In genomic region chr20:17499041-17499440, GRCh38 we compare ENCODE assay signal across 23 cellular contexts. TPM values are rescaled to one million over a fixed set of nuclear protein-coding genes. Genes with fewer than 3 reads are reported as not detected.
DNase-seq lines count a peak whose midpoint lies in the region; ATAC-seq and TF ChIP-seq lines count a peak whose summit lies in the region.
"Had no signal": no experiment of that assay in that cellular context is flagged by ENCODE, and none has a peak within 500 bp of the region (broad histone marks: within the 10 kb centered on the region; RNA-seq: fewer than 3 reads in every experiment).

No MANE protein-coding gene starts in this region.

- POLR2A ChIA-PET in SK-N-SH (lab: Yijun Ruan, JAX): no interaction called here

- no peaks in the 10 kb centered on the region for H3K4me1 ChIP-seq in SK-N-SH (ENCODE audit: control insufficient read depth in 1 of 2, insufficient read depth in 2 of 2, low read depth in 1 of 2, low read length in 1 of 2)
- H3K4me1 ChIP-seq: adrenal gland, neural progenitor cell, testis had no signal

- H3K9me3 ChIP-seq in SK-N-SH (no peaks in the 10 kb centered on the region), MG63 (no peaks in the 10 kb centered on the region)
- H3K9me3 ChIP-seq: adrenal gland, mucosa of descending colon, testis had no signal

- no peak overlapping the region for H2AFZ ChIP-seq in SK-N-SH (ENCODE audit: low read depth)
- H2AFZ ChIP-seq: neural progenitor cell had no signal

- no peak overlapping the region for H3K4me3 ChIP-seq in SK-N-SH (ENCODE audit: low read depth in 2 of 2, low read length in 1 of 2)
- no peak overlapping the region for H3K4me3 ChIP-seq in MG63
- H3K4me3 ChIP-seq: adrenal gland, mucosa of descending colon, neural progenitor cell, testis had no signal

- H3K36me3 ChIP-seq in SK-N-SH (replicated peaks in 1 of 2; ENCODE audit: control insufficient read depth in 1 of 2, insufficient read depth in 2 of 2, low read length in 1 of 2) (no peaks in the 10 kb centered on the region), MG63 (no peaks in the 10 kb centered on the region)
- H3K36me3 ChIP-seq: adrenal gland, neural progenitor cell had no signal

- DNase-seq in SK-N-SH (no peak), astrocyte of the hippocampus (ENCODE audit: low read depth, low spot score) (peak; percentile 21), hepatic stellate cell (ENCODE audit: low spot score) (peak; percentile 24), NCI-H345 (lab: John Stamatoyannopoulos, UW) (no peak), NCI-H510A (lab: John Stamatoyannopoulos, UW) (no peak), MG63 (no peak)
- DNase-seq: activated effector memory CD4-positive, alpha-beta T cell treated with anti-CD3 and anti-CD28 coated beads, Interleukin-2, amount 50 U/mL, for 16 hours; adrenal gland; CD4-positive, alpha-beta T cell; cerebellar nuclear complex; effector memory CD4-positive, alpha-beta T cell; KBM-7; mucosa of descending colon; NCI-H1092; NCI-H774; retina; testis had no signal

- ATAC-seq in SK-N-SH treated with all-trans-retinoic acid at 6 μM for 48 hours (peak; percentile 45), GM19455 (IDR thresholded peaks at IDR 0.05; ENCODE audit: unreplicated experiment) (no peak)
- ATAC-seq: left lobe of liver; mucosa of descending colon; stimulated activated effector memory CD8-positive, alpha-beta T cell treated with anti-CD3 and anti-CD28 coated beads, Interleukin-12 subunit alpha, Interleukin-12 subunit beta, amount 100 ng/mL, for 72 hours had no signal

- TF ChIP-seq CTCF in SK-N-SH (IDR thresholded peaks at IDR 0.05): no peak

- H3K27me3 ChIP-seq in SK-N-SH (ENCODE audit: insufficient read depth) (no peaks in the 10 kb centered on the region), MG63 (no peaks in the 10 kb centered on the region)
- H3K27me3 ChIP-seq: adrenal gland, neural progenitor cell, testis had no signal

- H3K9ac ChIP-seq in SK-N-SH: no peak overlapping the region
- H3K9ac ChIP-seq: neural progenitor cell had no signal

- no peaks in the 10 kb centered on the region for H3F3A ChIP-seq in SK-N-SH (replicated peaks; ENCODE audit: insufficient read depth)

- H3K27ac ChIP-seq in SK-N-SH (ENCODE audit: low read depth in 2 of 2, low read length in 1 of 2): no peak overlapping the region
- H3K27ac ChIP-seq: adrenal gland, HL-60, neural progenitor cell, testis had no signal

- TF ChIP-seq RAD21 in SK-N-SH (IDR thresholded peaks at IDR 0.05; ENCODE audit: low read length): no peak

- H3K79me2 ChIP-seq in SK-N-SH (ENCODE audit: insufficient read depth): no peaks in the 10 kb centered on the region

- H4K20me1 ChIP-seq in SK-N-SH (ENCODE audit: insufficient read depth): no peaks in the 10 kb centered on the region

- no peaks in the 10 kb centered on the region for H3K9me2 ChIP-seq in SK-N-SH

- no peak for TF ChIP-seq EP300 in SK-N-SH (IDR thresholded peaks at IDR 0.05; ENCODE audit: borderline replicate concordance in 1 of 2, low read depth in 1 of 2, low read length in 1 of 2)

- H3K4me2 ChIP-seq in SK-N-SH: no peak overlapping the region
- H3K4me2 ChIP-seq: neural progenitor cell had no signal

- CTCF ChIA-PET in SK-N-SH (lab: Yijun Ruan, JAX): no interaction called here

- WGBS in SK-N-SH (ENCODE audit: low lambda C conversion rate): 51% methylated on average over 5 of the region's 5 CpGs

TF ChIP-seq in SK-N-SH treated with all-trans-retinoic acid at 6 μM for 48 hours, 23 proteins besides CTCF, POLR2A, EP300 and RAD21:
- TF ChIP-seq ZNF70 (CRISPR knock-in tag; IDR thresholded peaks at IDR 0.05) (no peak), ZFP30 (CRISPR knock-in tag; IDR thresholded peaks at IDR 0.05) (no peak), GLIS3 (CRISPR knock-in tag; IDR thresholded peaks at IDR 0.05) (no peak)

TF ChIP-seq in SK-N-SH, 30 proteins besides CTCF, POLR2A, EP300 and RAD21:
- TF ChIP-seq NFIC (IDR thresholded peaks at IDR 0.05; ENCODE audit: borderline replicate concordance) (no peak), FOXJ3 (CRISPR knock-in tag; IDR thresholded peaks at IDR 0.05) (no peak), ZBTB33 (IDR thresholded peaks at IDR 0.05; ENCODE audit: borderline replicate concordance, low read depth) (no peak), JUND (IDR thresholded peaks at IDR 0.05) (no peak), TAF1 (IDR thresholded peaks at IDR 0.05; ENCODE audit: borderline replicate concordance, low read depth, low read length) (no peak), GATA2 (CRISPR knock-in tag; IDR thresholded peaks at IDR 0.05) (no peak), RXRA (IDR thresholded peaks at IDR 0.05; ENCODE audit: borderline replicate concordance, low read depth) (no peak), USF2 (IDR thresholded peaks at IDR 0.05; ENCODE audit: borderline replicate concordance, low read depth, low read length) (no peak), SIN3A (IDR thresholded peaks at IDR 0.05; ENCODE audit: borderline replicate concordance, low read depth, low read length) (no peak)

RNA-seq across cellular contexts. Expression of gene BFSP1, which starts 32.1 kb away (rescaled TPM):
- 6.7 and 7.1 TPM in 2 replicates for polyA plus RNA-seq in SK-N-SH (2012; rRNA removed)
- 8.9 and 9.2 TPM in 2 replicates for polyA plus RNA-seq in SK-N-SH (2012; cell fraction: cytosol; rRNA removed)
- polyA plus RNA-seq in SK-N-SH (2012; cell fraction: nucleus; rRNA removed): 5.6 and 5.9 TPM in 2 replicates
- 0.99 and 2.3 TPM in 2 replicates for total RNA-seq in MG63 (2014; rRNA removed; shearing (Covaris generic); ENCODE audit: low replicate concordance)

Comparison
In these comparisons a context has a peak if more than half of its experiments do, and no peak if none do; other contexts are left out.
1. DNase-seq: peak in astrocyte of the hippocampus (single experiment) and hepatic stellate cell (single experiment); none in SK-N-SH (single experiment), NCI-H345 (single experiment), NCI-H510A (single experiment) and MG63 (single experiment).